In the genomic region with DNA sequence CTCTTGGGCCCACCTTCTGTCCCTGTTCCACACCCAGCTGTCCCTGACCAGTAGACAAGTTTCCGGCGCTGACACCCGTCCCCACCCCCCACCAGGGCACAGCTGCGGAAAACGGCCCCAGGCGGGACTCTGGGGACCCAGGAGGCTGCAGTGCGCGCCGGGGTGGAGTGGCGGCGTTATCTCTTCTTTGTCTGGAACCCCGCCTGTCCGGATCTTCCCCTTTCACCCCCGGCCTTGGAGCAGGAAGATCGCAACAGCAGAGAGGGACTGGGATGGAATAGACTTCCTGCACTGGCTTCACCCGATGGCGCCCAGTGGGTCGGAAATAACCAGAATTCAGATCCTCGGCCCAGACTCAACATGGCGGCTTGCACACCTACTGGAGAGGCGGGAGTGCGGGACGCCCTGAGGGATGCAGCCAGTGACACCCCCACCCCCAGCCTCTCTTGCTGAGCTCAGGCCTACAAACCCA, we compare ENCODE assay signal across 14 cellular contexts.
DNase-seq lines count a peak whose midpoint lies in the region; ATAC-seq and TF ChIP-seq lines count a peak whose summit lies in the region.
"Had no signal": no experiment of that assay in that cellular context is flagged by ENCODE, and none has a peak within 500 bp of the region (broad histone marks: within the 10 kb centered on the region; RNA-seq: fewer than 3 reads in every experiment).

No MANE protein-coding gene starts in this region.

- H3K36me3 ChIP-seq in ACC112 (ENCODE audit: insufficient read depth, low read length) (no peaks in the 10 kb centered on the region), iPS DF 6.9 (ENCODE audit: control insufficient read depth, insufficient read depth, low read length) (no peaks in the 10 kb centered on the region)
- H3K36me3 ChIP-seq: pancreas had no signal

- peaks cover 9% of the 10 kb centered on the region for H3K4me1 ChIP-seq in ACC112 (ENCODE audit: control insufficient read depth, insufficient read depth, low read length, unreplicated experiment)
- no peaks in the 10 kb centered on the region for H3K4me1 ChIP-seq in iPS DF 6.9 (ENCODE audit: control insufficient read depth, insufficient read depth, low read length)

- TF ChIP-seq CTCF in GM10266 (IDR thresholded peaks at IDR 0.05; ENCODE audit: control insufficient read depth, insufficient read depth, low read depth, missing control alignments) = peak; percentile 3

- H3K27ac ChIP-seq in ACC112 (ENCODE audit: low read depth, low read length) (no peak overlapping the region), iPS DF 6.9 (ENCODE audit: low read length) (no peak overlapping the region)
- H3K27ac ChIP-seq: C4-2B, pancreas, RWPE1 had no signal

- no peaks in the 10 kb centered on the region for H3K79me2 ChIP-seq in ACC112 (ENCODE audit: control insufficient read depth, insufficient read depth, low read length, unreplicated experiment)

- no peak overlapping the region for H2AFZ ChIP-seq in ACC112 (ENCODE audit: low read length, unreplicated experiment)

- no peaks in the 10 kb centered on the region for H3K9me3 ChIP-seq in iPS DF 6.9 (ENCODE audit: control insufficient read depth, insufficient read depth, low read length)
- H3K9me3 ChIP-seq: pancreas had no signal

- H3K27me3 ChIP-seq in ACC112 (ENCODE audit: insufficient read depth, low read length) (peaks cover 100% of the 10 kb centered on the region), iPS DF 6.9 (ENCODE audit: control insufficient read depth, insufficient read depth, low read length) (peaks cover 91% of the 10 kb centered on the region)

- H3K4me3 ChIP-seq in ACC112 (ENCODE audit: low read depth, low read length) (peak overlapping the region; percentile 57; the same call in 1 of the 2 replicates), iPS DF 6.9 (ENCODE audit: low read length) (peak overlapping the region; percentile 32; the same call in 1 of the 2 replicates)
- H3K4me3 ChIP-seq: pancreas had no signal

- ATAC-seq in GM21360 (IDR thresholded peaks at IDR 0.05; ENCODE audit: unreplicated experiment) (no peak), GM19351 (IDR thresholded peaks at IDR 0.05; ENCODE audit: unreplicated experiment) (no peak)
- ATAC-seq: left colon, pancreas had no signal

- DNase-seq in GM10266 (ENCODE audit: extremely low spot score) = no peak
- DNase-seq in NCI-H526 (lab: John Stamatoyannopoulos, UW) = peak; percentile 63 to 86
- no peak for DNase-seq in iPS DF 6.9 (ENCODE audit: low read depth, low spot score)
- no peak for DNase-seq in NCI-H345 treated with DMSO at 0.1 percent for 48 hours (lab: John Stamatoyannopoulos, UW; ENCODE audit: unreplicated experiment)
- DNase-seq in NCI-H1930 (lab: John Stamatoyannopoulos, UW) = no peak
- DNase-seq: caudate nucleus, left colon, substantia nigra had no signal

- no CpG with 5 or more reads among the region's 23 CpGs for WGBS in iPS DF 6.9 (ENCODE audit: insufficient coverage, insufficient read length)

Comparison
In these comparisons a context has a peak if more than half of its experiments do, and no peak if none do; other contexts are left out.
1. DNase-seq: peak in NCI-H526 (2 of 2); none in GM10266 (single experiment), iPS DF 6.9 (single experiment), NCI-H345 treated with DMSO at 0.1 percent for 48 hours (single experiment) and NCI-H1930 (0 of 2).